ENCODE assay signal across 1 cellular context in genomic region chr13:37531054-37531453, GRCh38.
A peak's percentile ranks its signal among the peaks of the same experiment; 100 is the strongest.
TF ChIP-seq lines count a peak whose summit lies in the region.

No MANE protein-coding gene starts in this region.

TF ChIP-seq in HEK293, 187 proteins besides CTCF, POLR2A, EP300 and RAD21 (continued from another document):
- 0 out of 2 replicates have a peak, but pooled peaks have one; percentile 64 for TF ChIP-seq TRIM28 (IDR thresholded peaks at IDR 0.05; ENCODE audit: borderline replicate concordance, low read length)
